ENCODE assay signal across 17 cellular contexts in the genomic region with DNA sequence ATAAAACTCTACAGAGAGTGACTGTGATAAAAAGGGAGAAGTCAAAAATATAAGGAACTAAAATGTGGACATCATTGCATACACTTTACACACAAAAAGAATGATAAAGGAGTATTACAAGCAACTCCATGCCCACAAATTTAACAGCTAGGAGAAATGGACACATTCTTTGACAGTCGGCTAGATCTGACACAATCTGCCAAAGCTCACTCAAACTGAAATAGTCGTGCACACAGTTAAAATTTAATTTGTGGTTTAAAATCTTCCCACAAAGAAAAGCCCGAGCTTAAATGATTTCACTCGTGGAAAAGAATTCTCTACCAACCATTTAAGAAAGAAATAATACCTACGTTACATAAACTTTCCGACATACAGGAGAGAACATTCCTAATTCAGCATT.
"Had no signal": no experiment of that assay in that cellular context is flagged by ENCODE, and none has a peak within 500 bp of the region (broad histone marks: within the 10 kb centered on the region; RNA-seq: fewer than 3 reads in every experiment).

No MANE protein-coding gene starts in this region.

- ATAC-seq: activated CD8-positive, alpha-beta T cell treated with anti-CD3 and anti-CD28 coated beads for 36 hours; activated naive CD8-positive, alpha-beta T cell treated with anti-CD3 and anti-CD28 coated beads, Interleukin-2, amount 50 U/mL, for 24 hours; foreskin keratinocyte; right cardiac atrium had no signal

- H3K9me3 Mint-ChIP-seq: activated CD4-positive, alpha-beta T cell treated with anti-CD3 and anti-CD28 coated beads, Interleukin-2, amount 10 ng/mL, durations not matched to agents 24 days and 14 days; activated CD8-positive, alpha-beta T cell treated with anti-CD3 and anti-CD28 coated beads for 36 hours; activated naive CD4-positive, alpha-beta T cell treated with anti-CD3 and anti-CD28 coated beads, Interleukin-2, amount 10 ng/mL, durations not matched to agents 7 days and 5 days; activated naive CD8-positive, alpha-beta T cell treated with anti-CD3 and anti-CD28 coated beads, Interleukin-2, amount 50 U/mL, for 24 hours; activated T-cell treated with anti-CD3 and anti-CD28 coated beads, Interleukin-2, amount 50 U/mL, for 24 hours; neural crest cell had no signal

- DNase-seq: activated CD4-positive, alpha-beta T cell treated with anti-CD3 and anti-CD28 coated beads, Interleukin-2, amount 10 ng/mL, durations not matched to agents 24 days and 14 days; activated CD8-positive, alpha-beta T cell treated with anti-CD3 and anti-CD28 coated beads for 36 hours; activated effector memory CD4-positive, alpha-beta T cell treated with Interleukin-2 at 50 U/mL for 16 hours; activated naive CD4-positive, alpha-beta T cell treated with anti-CD3 and anti-CD28 coated beads, Interleukin-2, amount 10 ng/mL, durations not matched to agents 7 days and 5 days; activated naive CD8-positive, alpha-beta T cell treated with anti-CD3 and anti-CD28 coated beads, Interleukin-2, amount 50 U/mL, for 24 hours; activated T-cell treated with anti-CD3 and anti-CD28 coated beads, Interleukin-2, amount 50 U/mL, for 24 hours; anterior cingulate cortex; caudate nucleus; foreskin keratinocyte; glutamatergic neuron; hypothalamus; islet precursor cell; right cardiac atrium; stimulated activated CD4-positive, alpha-beta T cell treated with anti-CD3 and anti-CD28 coated beads, Interleukin-4, amount 100 ng/mL, for 1 hour had no signal

- H3K27ac Mint-ChIP-seq: activated CD4-positive, alpha-beta T cell treated with anti-CD3 and anti-CD28 coated beads, Interleukin-2, amount 10 ng/mL, durations not matched to agents 24 days and 14 days; activated CD8-positive, alpha-beta T cell treated with anti-CD3 and anti-CD28 coated beads for 36 hours; activated naive CD4-positive, alpha-beta T cell treated with anti-CD3 and anti-CD28 coated beads, Interleukin-2, amount 10 ng/mL, durations not matched to agents 7 days and 5 days; activated naive CD8-positive, alpha-beta T cell treated with anti-CD3 and anti-CD28 coated beads, Interleukin-2, amount 50 U/mL, for 24 hours; activated T-cell treated with anti-CD3 and anti-CD28 coated beads, Interleukin-2, amount 50 U/mL, for 24 hours had no signal

- H3K27me3 Mint-ChIP-seq: activated CD4-positive, alpha-beta T cell treated with anti-CD3 and anti-CD28 coated beads, Interleukin-2, amount 10 ng/mL, durations not matched to agents 24 days and 14 days; activated CD8-positive, alpha-beta T cell treated with anti-CD3 and anti-CD28 coated beads for 36 hours; activated naive CD4-positive, alpha-beta T cell treated with anti-CD3 and anti-CD28 coated beads, Interleukin-2, amount 10 ng/mL, durations not matched to agents 7 days and 5 days; activated naive CD8-positive, alpha-beta T cell treated with anti-CD3 and anti-CD28 coated beads, Interleukin-2, amount 50 U/mL, for 24 hours; activated T-cell treated with anti-CD3 and anti-CD28 coated beads, Interleukin-2, amount 50 U/mL, for 24 hours; brain had no signal

- H3K4me3 Mint-ChIP-seq: activated CD4-positive, alpha-beta T cell treated with anti-CD3 and anti-CD28 coated beads, Interleukin-2, amount 10 ng/mL, durations not matched to agents 24 days and 14 days; activated CD8-positive, alpha-beta T cell treated with anti-CD3 and anti-CD28 coated beads for 36 hours; activated naive CD4-positive, alpha-beta T cell treated with anti-CD3 and anti-CD28 coated beads, Interleukin-2, amount 10 ng/mL, durations not matched to agents 7 days and 5 days; activated naive CD8-positive, alpha-beta T cell treated with anti-CD3 and anti-CD28 coated beads, Interleukin-2, amount 50 U/mL, for 24 hours; activated T-cell treated with anti-CD3 and anti-CD28 coated beads, Interleukin-2, amount 50 U/mL, for 24 hours; brain; neural crest cell had no signal

- FAIRE-seq: colon had no signal
